ENCODE assay signal across 8 cellular contexts in genomic region chr9:137240321-137240840, GRCh38. TPM values are rescaled to one million over a fixed set of nuclear protein-coding genes. Genes with fewer than 3 reads are reported as not detected.
A peak's percentile ranks its signal among the peaks of the same experiment; 100 is the strongest.
DNase-seq lines count a peak whose midpoint lies in the region; ATAC-seq and TF ChIP-seq lines count a peak whose summit lies in the region.

No MANE protein-coding gene starts in this region.

- H3K4me1 ChIP-seq in osteoblast (ENCODE audit: insufficient read depth, low read length): peaks cover 11% of the 10 kb centered on the region
- peaks cover 0 to 80% (median 38%) of the 10 kb centered on the region in 4 donors for H3K4me1 ChIP-seq in tibial nerve

- H3K27me3 ChIP-seq in osteoblast (ENCODE audit: insufficient read depth, low read length): no peaks in the 10 kb centered on the region
- no peaks in the 10 kb centered on the region for H3K27me3 ChIP-seq in tibial nerve

- H3K36me3 Mint-ChIP-seq in CD14-positive monocyte: peaks cover 15 to 18% of the 10 kb centered on the region in 2 donors

- peaks cover 47% of the 10 kb centered on the region for H3K4me1 Mint-ChIP-seq in CD14-positive monocyte

- H4K20me1 ChIP-seq in osteoblast (ENCODE audit: insufficient read depth, low read length): peaks cover 42% of the 10 kb centered on the region

- peak; percentile 15 for ATAC-seq in GM19035 (IDR thresholded peaks at IDR 0.05; ENCODE audit: unreplicated experiment)
- ATAC-seq in HG03280 (IDR thresholded peaks at IDR 0.05; ENCODE audit: unreplicated experiment): peak; percentile 20

- H3K4me2 ChIP-seq in osteoblast (ENCODE audit: insufficient read depth, low read length): peak overlapping the region; percentile 92

- H3K36me3 ChIP-seq in osteoblast (ENCODE audit: insufficient read depth, low read length): peaks cover 20% of the 10 kb centered on the region
- H3K36me3 ChIP-seq in tibial nerve: peaks cover 0 to 20% (median 10%) of the 10 kb centered on the region in 3 donors

- H3K9me3 Mint-ChIP-seq in CD14-positive monocyte: peaks cover 0 to 3% (median 0%) of the 10 kb centered on the region in 7 donors

- H2AFZ ChIP-seq in osteoblast (ENCODE audit: low read length): peak overlapping the region; percentile 72

- H3K27ac Mint-ChIP-seq in CD14-positive monocyte: peak overlapping the region in 6 of 7 donors; percentile 35 to 84 (median 58)

- H3K79me2 ChIP-seq in osteoblast (ENCODE audit: insufficient read depth, low read length): peaks cover 43% of the 10 kb centered on the region

- H3K27ac ChIP-seq in osteoblast (ENCODE audit: low read depth, low read length) (peak overlapping the region; percentile 82), tibial nerve (peak overlapping the region; percentile 56 to 97 (median 92))

- 1 to 2% methylated on average over 13 to 31 of the region's 58 CpGs for WGBS in tibial nerve, 2 donors

- H3K9me3 ChIP-seq in osteoblast (ENCODE audit: low read depth, low read length): no peaks in the 10 kb centered on the region
- no peaks in the 10 kb centered on the region for H3K9me3 ChIP-seq in tibial nerve

- peak in 1 of 2 donors; percentile 27 for TF ChIP-seq EP300 in tibial nerve (IDR thresholded peaks at IDR 0.05)

- intact Hi-C loops in CD14-positive monocyte (cut with micrococcal nuclease): loop anchor here (2.0 to 5.0 kb wide), 2 partner anchors 14 to 38 kb away; partner anchors contain the start of genes NELFB (in 1 of the 2) and TPRN (in 1 of the 2)

- TF ChIP-seq POLR2A in tibial nerve (IDR thresholded peaks at IDR 0.05): no peak

- H3K4me3 ChIP-seq in osteoblast (ENCODE audit: insufficient read depth, low read length) (peak overlapping the region; percentile 82), tibial nerve (peak overlapping the region; percentile 45 to 90 (median 70))

- TF ChIP-seq CTCF in CD14-positive monocyte (IDR thresholded peaks at IDR 0.05) (peak; percentile 20), osteoblast (IDR thresholded peaks at IDR 0.05; ENCODE audit: extremely low read depth, low read depth, low read length) (no peak), tibial nerve (IDR thresholded peaks at IDR 0.05) (no peak)

- H3K27me3 Mint-ChIP-seq in CD14-positive monocyte (ENCODE audit: low read depth in 3 of 3): peaks cover 2 to 3% (median 2%) of the 10 kb centered on the region in 3 donors

- peak overlapping the region; percentile 67 to 76 for H3K4me3 Mint-ChIP-seq in CD14-positive monocyte

- no peak for DNase-seq in CD14-positive monocyte (ENCODE audit: low spot score)
- DNase-seq in OCI-M1 (lab: John Stamatoyannopoulos, UW): peak; percentile 87
- DNase-seq in activated gamma-delta T cell treated with anti-CD3 and anti-CD28 coated beads, Interleukin-2, amount 50 U/mL, for 16 hours (ENCODE audit: low read depth): peak; percentile 52
- peak; percentile 62 for DNase-seq in germinal center (ENCODE audit: low spot score)
- DNase-seq in osteoblast (ENCODE audit: insufficient read length, low spot score, missing footprints): peak; percentile 98
- DNase-seq in tibial nerve (ENCODE audit: low spot score in 2 of 2): peak; percentile 35 to 37

RNA-seq across cellular contexts. Expression of gene TUBB4B, which starts 0.7 kb away (rescaled TPM):
- polyA plus RNA-seq in CD14-positive monocyte: 10 to 100 TPM; 58.1 to 70.8 TPM
- 67.7 and 74.0 TPM in 2 replicates for total RNA-seq in osteoblast
- total RNA-seq in tibial nerve: 100 to 1,000 TPM; 102 to 190 (median 161) TPM

RNA-seq across cellular contexts. Expression of gene SLC34A3, which starts 9.7 kb away (rescaled TPM):
- not detected for polyA plus RNA-seq in CD14-positive monocyte
- total RNA-seq in osteoblast: not detected in 2 replicates
- total RNA-seq in tibial nerve: not detected

RNA-seq across cellular contexts. Expression of gene STPG3, which starts 10.7 kb away (rescaled TPM):
- not detected for polyA plus RNA-seq in CD14-positive monocyte
- total RNA-seq in osteoblast: 0.36 TPM in 1 of 2 replicates, not detected in the other
- total RNA-seq in tibial nerve: not detected

RNA-seq across cellular contexts. Expression of gene RNF224, which starts 13.1 kb away (rescaled TPM):
- polyA plus RNA-seq in CD14-positive monocyte: not detected
- under 0.01 TPM in 1 of 2 replicates, not detected in the other for total RNA-seq in osteoblast
- total RNA-seq in tibial nerve: not detected

RNA-seq across cellular contexts. Expression of gene NELFB, which starts 14.7 kb away (rescaled TPM):
- polyA plus RNA-seq in CD14-positive monocyte: 10 to 100 TPM; 17.3 to 18.8 TPM
- 46.0 and 47.4 TPM in 2 replicates for total RNA-seq in osteoblast
- 10 to 100 TPM; 29.7 to 52.0 (median 38.7) TPM for total RNA-seq in tibial nerve
